Comparison of ENCODE assay signal across 21 cellular contexts in genomic region chr12:109717390-109718357, GRCh38. TPM values are rescaled to one million over a fixed set of nuclear protein-coding genes. Genes with fewer than 3 reads are reported as not detected.
A peak's percentile ranks its signal among the peaks of the same experiment; 100 is the strongest.
DNase-seq lines count a peak whose midpoint lies in the region; ATAC-seq and TF ChIP-seq lines count a peak whose summit lies in the region.
"Had no signal": no experiment of that assay in that cellular context is flagged by ENCODE, and none has a peak within 500 bp of the region (broad histone marks: within the 10 kb centered on the region; RNA-seq: fewer than 3 reads in every experiment).

No MANE protein-coding gene starts in this region.

- peaks cover 78% of the 10 kb centered on the region for H3K36me3 ChIP-seq in BE2C
- no peaks in the 10 kb centered on the region for H3K36me3 ChIP-seq in endocrine pancreas (ENCODE audit: control insufficient read depth, insufficient read depth, low read length)

- in situ Hi-C loops in ACHN (cut with HindIII; ENCODE audit: low pct_ligation_motif_present, low pct_unique_long_range_greater_than_20kb, low sequenced_read_pairs): no loop called here

- H3K9ac ChIP-seq in endocrine pancreas (ENCODE audit: control insufficient read depth, insufficient read depth, low read length): peak overlapping the region; percentile 47

- DNase-seq in BE2C (peak; percentile 44), M059J (ENCODE audit: low read depth) (peak; percentile 22), neural crest cell (ENCODE audit: low read depth, low spot score) (no peak), ACHN (no peak), AG08395 (ENCODE audit: low spot score) (no peak)
- DNase-seq in effector CD8-positive, alpha-beta T cell (lab: John Stamatoyannopoulos, UW): no peak
- DNase-seq: activated CD4-positive, alpha-beta T cell treated with anti-CD3 and anti-CD28 coated beads for 48 hours; CD4-positive, alpha-beta T cell; effector memory CD8-positive, alpha-beta T cell; KG1; naive B cell; NCI-H1694; SHP77; T-helper 1 cell; testis had no signal

- H3K27ac Mint-ChIP-seq in neural crest cell (ENCODE audit: unreplicated experiment): no peak overlapping the region
- H3K27ac Mint-ChIP-seq: activated naive CD4-positive, alpha-beta T cell treated with anti-CD3 and anti-CD28 coated beads, Interleukin-2, amount 50 U/mL, for 72 hours; activated T-helper 17 cell treated with anti-CD3 and anti-CD28 coated beads, Interleukin-2, amount 50 U/mL, for 72 hours; CD4-positive, alpha-beta T cell; naive B cell had no signal

- no peaks in the 10 kb centered on the region for H3K9me3 Mint-ChIP-seq in neural crest cell
- H3K9me3 Mint-ChIP-seq: activated naive CD4-positive, alpha-beta T cell treated with anti-CD3 and anti-CD28 coated beads, Interleukin-2, amount 50 U/mL, for 72 hours; activated T-helper 17 cell treated with anti-CD3 and anti-CD28 coated beads, Interleukin-2, amount 50 U/mL, for 72 hours; CD4-positive, alpha-beta T cell; effector memory CD8-positive, alpha-beta T cell; naive B cell had no signal

- H3K4me3 ChIP-seq in BE2C (ENCODE audit: low read depth, low read length) (peak overlapping the region; percentile 99), endocrine pancreas (ENCODE audit: control insufficient read depth, insufficient read depth, low read length) (no peak overlapping the region)

- TF ChIP-seq CTCF in BE2C (IDR thresholded peaks at IDR 0.05; ENCODE audit: low read depth, low read length) (no peak), neural crest cell (conservative IDR thresholded peaks at IDR 0.05) (no peak)

- H3K4me1 ChIP-seq in BE2C: peaks cover 31% of the 10 kb centered on the region
- H3K4me1 ChIP-seq in endocrine pancreas (ENCODE audit: control insufficient read depth, insufficient read depth, low read length): peaks cover 3% of the 10 kb centered on the region

- H3K4me1 Mint-ChIP-seq in neural crest cell: peaks cover 66% of the 10 kb centered on the region
- H3K4me1 Mint-ChIP-seq: activated T-helper 17 cell treated with anti-CD3 and anti-CD28 coated beads, Interleukin-2, amount 50 U/mL, for 72 hours had no signal

- H3K4me3 Mint-ChIP-seq in neural crest cell: peak overlapping the region; percentile 73
- H3K4me3 Mint-ChIP-seq: activated T-helper 17 cell treated with anti-CD3 and anti-CD28 coated beads, Interleukin-2, amount 50 U/mL, for 72 hours; effector memory CD8-positive, alpha-beta T cell had no signal

- peaks cover 28% of the 10 kb centered on the region for H3K27me3 Mint-ChIP-seq in neural crest cell (ENCODE audit: low read depth)

- no peak for ATAC-seq in GM19463 (IDR thresholded peaks at IDR 0.05; ENCODE audit: unreplicated experiment)
- ATAC-seq: activated naive CD4-positive, alpha-beta T cell treated with anti-CD3 and anti-CD28 coated beads, Interleukin-2, amount 50 U/mL, for 72 hours; activated T-helper 17 cell treated with anti-CD3 and anti-CD28 coated beads, Interleukin-2, amount 50 U/mL, for 72 hours; effector memory CD8-positive, alpha-beta T cell; HCT116; left colon had no signal

- no peaks in the 10 kb centered on the region for H3K27me3 ChIP-seq in BE2C
- H3K27me3 ChIP-seq in endocrine pancreas (ENCODE audit: control insufficient read depth, insufficient read depth, low read length): no peaks in the 10 kb centered on the region
- H3K27me3 ChIP-seq: testis had no signal

- H3K36me3 Mint-ChIP-seq in neural crest cell (ENCODE audit: low read depth): no peaks in the 10 kb centered on the region
- H3K36me3 Mint-ChIP-seq: activated naive CD4-positive, alpha-beta T cell treated with anti-CD3 and anti-CD28 coated beads, Interleukin-2, amount 50 U/mL, for 72 hours; naive B cell had no signal

- H3K9me3 ChIP-seq in BE2C (no peaks in the 10 kb centered on the region), endocrine pancreas (ENCODE audit: control insufficient read depth, low read length) (no peaks in the 10 kb centered on the region)
- H3K9me3 ChIP-seq: testis had no signal

RNA-seq across cellular contexts. Expression of gene FAM222A, which starts 4.0 kb away (rescaled TPM):
- polyA plus RNA-seq in BE2C (2012; ENCODE audit: insufficient read depth, insufficient read length, low read depth): 227 TPM
- 0.89 and 2.1 TPM in 2 replicates for total RNA-seq in M059J (2014; rRNA removed; shearing (Covaris generic))
- 12.5 and 13.9 TPM in 2 replicates for total RNA-seq in neural crest cell

Comparison
In these comparisons a context has a peak if more than half of its experiments do, and no peak if none do; other contexts are left out.
1. DNase-seq: peak in BE2C (single experiment) and M059J (single experiment); none in neural crest cell (single experiment), ACHN (single experiment), effector CD8-positive, alpha-beta T cell (single experiment) and AG08395 (single experiment).